Comparison of ENCODE assay signal across 2 cellular contexts in genomic region chr6:149711711-149712110, GRCh38.
TF ChIP-seq lines count a peak whose summit lies in the region.

No MANE protein-coding gene starts in this region.

TF ChIP-seq in HEK293, 187 proteins besides CTCF, POLR2A, EP300 and RAD21:
- TF ChIP-seq OVOL3 (tag by site-specific recombination; IDR thresholded peaks at IDR 0.05) (no peak), ZNF133 (tag by site-specific recombination; IDR thresholded peaks at IDR 0.05) (peak; percentile 87)

TF ChIP-seq in K562, 482 proteins besides CTCF, POLR2A, EP300 and RAD21 (continues in another document):
- TF ChIP-seq NFE2 (IDR thresholded peaks at IDR 0.05; ENCODE audit: low read depth) = peak; percentile 72
- no peak for TF ChIP-seq BRD9 (IDR thresholded peaks at IDR 0.05; ENCODE audit: low read depth, partially characterized antibody)
- TF ChIP-seq POLR3G (IDR thresholded peaks at IDR 0.05; ENCODE audit: extremely low read depth, insufficient read length, insufficient replicate concordance) = no peak
- 0 out of 2 replicates have a peak, but pooled peaks have one; percentile 39 for TF ChIP-seq CC2D1A (IDR thresholded peaks at IDR 0.05)
- TF ChIP-seq RCOR1 (IDR thresholded peaks at IDR 0.05; ENCODE audit: borderline replicate concordance in 1 of 2, low read depth in 2 of 2, low read length in 2 of 2) = peak in 1 of 2 experiments; percentile 59; a peak in 2 of 4 replicates
- TF ChIP-seq SMARCA4 (IDR thresholded peaks at IDR 0.05) = peak; percentile 56
- no peak for TF ChIP-seq MAX (CRISPR knock-in tag; IDR thresholded peaks at IDR 0.05)
- no peak for TF ChIP-seq ZBED1 (IDR thresholded peaks at IDR 0.05)
- TF ChIP-seq ZNF408 (CRISPR knock-in tag; IDR thresholded peaks at IDR 0.05; ENCODE audit: low read depth) = no peak
- no peak for TF ChIP-seq ZKSCAN1 (IDR thresholded peaks at IDR 0.05; ENCODE audit: low read depth, low read length)
- no peak for TF ChIP-seq NFIC (IDR thresholded peaks at IDR 0.05)
- no peak for TF ChIP-seq TAF7 (tag; IDR thresholded peaks at IDR 0.05)
- no peak for TF ChIP-seq TAL1 (IDR thresholded peaks at IDR 0.05)
- TF ChIP-seq MEIS2 (IDR thresholded peaks at IDR 0.05; ENCODE audit: partially characterized antibody) = peak; percentile 64
- TF ChIP-seq HES1 (IDR thresholded peaks at IDR 0.05; ENCODE audit: low read depth) = no peak
- TF ChIP-seq HINFP (tag; conservative IDR thresholded peaks at IDR 0.05; ENCODE audit: low read depth) = no peak
- no peak for TF ChIP-seq SMAD1 (IDR thresholded peaks at IDR 0.05; ENCODE audit: low read depth, low read length, partially characterized antibody)
- no peak for TF ChIP-seq PHB2 (IDR thresholded peaks at IDR 0.05; ENCODE audit: low read depth)
- TF ChIP-seq HDAC1 (IDR thresholded peaks at IDR 0.05) = peak in 1 of 2 experiments; percentile 62; a peak in 1 of 4 replicates
- TF ChIP-seq CCNT2 (IDR thresholded peaks at IDR 0.05; ENCODE audit: borderline replicate concordance, extremely low read depth, insufficient read length, low read depth, low read length) = no peak
- no peak for TF ChIP-seq ZNF354B (CRISPR knock-in tag; IDR thresholded peaks at IDR 0.05)
- TF ChIP-seq POLR2B (IDR thresholded peaks at IDR 0.05; ENCODE audit: low read depth, partially characterized antibody) = peak; percentile 25
- no peak for TF ChIP-seq DDX20 (tag; IDR thresholded peaks at IDR 0.05; ENCODE audit: low read depth)
- 0 out of 4 replicates have a peak, but pooled peaks of 1 of the 2 experiments have one; percentile 19 for TF ChIP-seq FOXK2 (conservative IDR thresholded peaks at IDR 0.05 in 1 of 2, IDR thresholded peaks at IDR 0.05 in 1 of 2; ENCODE audit: low read depth in 2 of 2)
- TF ChIP-seq TBP (optimal IDR thresholded peaks at IDR 0.05; ENCODE audit: low read depth, low read length) = no peak
- TF ChIP-seq SAP30 (IDR thresholded peaks at IDR 0.05; ENCODE audit: borderline replicate concordance, insufficient read depth, low read depth, low read length, poor library complexity, severe bottlenecking) = no peak
- no peak for TF ChIP-seq ZNF311 (CRISPR knock-in tag; IDR thresholded peaks at IDR 0.05)
- TF ChIP-seq POLR2AphosphoS5 (IDR thresholded peaks at IDR 0.05; ENCODE audit: control insufficient read depth, insufficient read depth, low read depth, low read length) = no peak
- TF ChIP-seq THRAP3 (IDR thresholded peaks at IDR 0.05; ENCODE audit: borderline replicate concordance) = no peak
- no peak for TF ChIP-seq SMARCC2 (IDR thresholded peaks at IDR 0.05; ENCODE audit: low read depth)
- TF ChIP-seq CREM (IDR thresholded peaks at IDR 0.05; ENCODE audit: low read depth) = 0 out of 2 replicates have a peak, but pooled peaks have one; percentile 32
- peak in 1 of 2 experiments; percentile 57; a peak in 1 of 4 replicates for TF ChIP-seq KDM1A (IDR thresholded peaks at IDR 0.05)
- TF ChIP-seq TFAP4 (CRISPR knock-in tag; IDR thresholded peaks at IDR 0.05; ENCODE audit: borderline replicate concordance) = no peak
- TF ChIP-seq MAFF (IDR thresholded peaks at IDR 0.05; ENCODE audit: low read length) = no peak
- TF ChIP-seq ZFP30 (CRISPR knock-in tag; IDR thresholded peaks at IDR 0.05; ENCODE audit: borderline replicate concordance) = no peak
- TF ChIP-seq SMARCA5 (IDR thresholded peaks at IDR 0.05) = no peak
- TF ChIP-seq NCOA4 (IDR thresholded peaks at IDR 0.05; ENCODE audit: partially characterized antibody) = no peak
- TF ChIP-seq SOX6 (IDR thresholded peaks at IDR 0.05) = peak; percentile 40; the same call in 1 of the 2 replicates
- TF ChIP-seq, protein P1, sequence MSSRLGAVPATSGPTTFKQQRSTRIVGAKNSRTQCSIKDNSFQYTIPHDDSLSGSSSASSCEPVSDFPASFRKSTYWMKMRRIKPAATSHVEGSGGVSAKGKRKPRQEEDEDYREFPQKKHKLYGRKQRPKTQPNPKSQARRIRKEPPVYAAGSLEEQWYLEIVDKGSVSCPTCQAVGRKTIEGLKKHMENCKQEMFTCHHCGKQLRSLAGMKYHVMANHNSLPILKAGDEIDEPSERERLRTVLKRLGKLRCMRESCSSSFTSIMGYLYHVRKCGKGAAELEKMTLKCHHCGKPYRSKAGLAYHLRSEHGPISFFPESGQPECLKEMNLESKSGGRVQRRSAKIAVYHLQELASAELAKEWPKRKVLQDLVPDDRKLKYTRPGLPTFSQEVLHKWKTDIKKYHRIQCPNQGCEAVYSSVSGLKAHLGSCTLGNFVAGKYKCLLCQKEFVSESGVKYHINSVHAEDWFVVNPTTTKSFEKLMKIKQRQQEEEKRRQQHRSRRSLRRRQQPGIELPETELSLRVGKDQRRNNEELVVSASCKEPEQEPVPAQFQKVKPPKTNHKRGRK (tag; IDR thresholded peaks at IDR 0.05) = no peak
- TF ChIP-seq ETV1 (tag; conservative IDR thresholded peaks at IDR 0.05; ENCODE audit: low read depth) = no peak
- peak; percentile 51; the same call in 1 of the 2 replicates for TF ChIP-seq PBX2 (CRISPR knock-in tag; IDR thresholded peaks at IDR 0.05; ENCODE audit: low read depth)
- TF ChIP-seq PBX2 (tag; conservative IDR thresholded peaks at IDR 0.05; ENCODE audit: low read depth) = peak; percentile 83
- TF ChIP-seq RBM17 (IDR thresholded peaks at IDR 0.05; ENCODE audit: borderline replicate concordance, low read depth, low read length) = no peak
- TF ChIP-seq SMAD4 (CRISPR knock-in tag; conservative IDR thresholded peaks at IDR 0.05) = no peak
- no peak for TF ChIP-seq TRIM28 (IDR thresholded peaks at IDR 0.05)
- TF ChIP-seq, protein P2, sequence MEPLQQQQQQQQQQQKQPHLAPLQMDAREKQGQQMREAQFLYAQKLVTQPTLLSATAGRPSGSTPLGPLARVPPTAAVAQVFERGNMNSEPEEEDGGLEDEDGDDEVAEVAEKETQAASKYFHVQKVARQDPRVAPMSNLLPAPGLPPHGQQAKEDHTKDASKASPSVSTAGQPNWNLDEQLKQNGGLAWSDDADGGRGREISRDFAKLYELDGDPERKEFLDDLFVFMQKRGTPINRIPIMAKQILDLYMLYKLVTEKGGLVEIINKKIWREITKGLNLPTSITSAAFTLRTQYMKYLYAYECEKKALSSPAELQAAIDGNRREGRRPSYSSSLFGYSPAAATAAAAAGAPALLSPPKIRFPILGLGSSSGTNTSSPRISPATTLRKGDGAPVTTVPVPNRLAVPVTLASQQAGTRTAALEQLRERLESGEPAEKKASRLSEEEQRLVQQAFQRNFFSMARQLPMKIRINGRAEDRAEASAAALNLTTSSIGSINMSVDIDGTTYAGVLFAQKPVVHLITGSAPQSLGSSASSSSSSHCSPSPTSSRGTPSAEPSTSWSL (CRISPR knock-in tag; IDR thresholded peaks at IDR 0.05; ENCODE audit: borderline replicate concordance) = no peak
- peak; percentile 35; the same call in 1 of the 2 replicates for TF ChIP-seq CXXC5 (CRISPR knock-in tag; IDR thresholded peaks at IDR 0.05)
- no peak for TF ChIP-seq HNRNPUL1 (IDR thresholded peaks at IDR 0.05; ENCODE audit: low read length)
- no peak for TF ChIP-seq MCM5 (IDR thresholded peaks at IDR 0.05; ENCODE audit: low read depth)
- no peak for TF ChIP-seq KLF1 (tag; IDR thresholded peaks at IDR 0.05)
- peak; percentile 31; the same call in 1 of the 2 replicates for TF ChIP-seq CBFA2T3 (IDR thresholded peaks at IDR 0.05)
- TF ChIP-seq, protein P3, sequence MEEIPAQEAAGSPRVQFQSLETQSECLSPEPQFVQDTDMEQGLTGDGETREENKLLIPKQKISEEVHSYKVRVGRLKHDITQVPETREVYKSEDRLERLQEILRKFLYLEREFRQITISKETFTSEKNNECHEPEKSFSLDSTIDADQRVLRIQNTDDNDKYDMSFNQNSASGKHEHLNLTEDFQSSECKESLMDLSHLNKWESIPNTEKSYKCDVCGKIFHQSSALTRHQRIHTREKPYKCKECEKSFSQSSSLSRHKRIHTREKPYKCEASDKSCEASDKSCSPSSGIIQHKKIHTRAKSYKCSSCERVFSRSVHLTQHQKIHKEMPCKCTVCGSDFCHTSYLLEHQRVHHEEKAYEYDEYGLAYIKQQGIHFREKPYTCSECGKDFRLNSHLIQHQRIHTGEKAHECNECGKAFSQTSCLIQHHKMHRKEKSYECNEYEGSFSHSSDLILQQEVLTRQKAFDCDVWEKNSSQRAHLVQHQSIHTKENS (CRISPR knock-in tag; IDR thresholded peaks at IDR 0.05) = no peak
- no peak for TF ChIP-seq ZNF644 (tag; IDR thresholded peaks at IDR 0.05; ENCODE audit: low read depth)
- TF ChIP-seq, protein P4, sequence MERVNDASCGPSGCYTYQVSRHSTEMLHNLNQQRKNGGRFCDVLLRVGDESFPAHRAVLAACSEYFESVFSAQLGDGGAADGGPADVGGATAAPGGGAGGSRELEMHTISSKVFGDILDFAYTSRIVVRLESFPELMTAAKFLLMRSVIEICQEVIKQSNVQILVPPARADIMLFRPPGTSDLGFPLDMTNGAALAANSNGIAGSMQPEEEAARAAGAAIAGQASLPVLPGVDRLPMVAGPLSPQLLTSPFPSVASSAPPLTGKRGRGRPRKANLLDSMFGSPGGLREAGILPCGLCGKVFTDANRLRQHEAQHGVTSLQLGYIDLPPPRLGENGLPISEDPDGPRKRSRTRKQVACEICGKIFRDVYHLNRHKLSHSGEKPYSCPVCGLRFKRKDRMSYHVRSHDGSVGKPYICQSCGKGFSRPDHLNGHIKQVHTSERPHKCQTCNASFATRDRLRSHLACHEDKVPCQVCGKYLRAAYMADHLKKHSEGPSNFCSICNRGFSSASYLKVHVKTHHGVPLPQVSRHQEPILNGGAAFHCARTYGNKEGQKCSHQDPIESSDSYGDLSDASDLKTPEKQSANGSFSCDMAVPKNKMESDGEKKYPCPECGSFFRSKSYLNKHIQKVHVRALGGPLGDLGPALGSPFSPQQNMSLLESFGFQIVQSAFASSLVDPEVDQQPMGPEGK (CRISPR knock-in tag; IDR thresholded peaks at IDR 0.05; ENCODE audit: borderline replicate concordance) = no peak
